ENCODE assay signal across 8 cellular contexts in genomic region chr17:7997186-7997585, GRCh38. TPM values are rescaled to one million over a fixed set of nuclear protein-coding genes. Genes with fewer than 3 reads are reported as not detected.
DNase-seq lines count a peak whose midpoint lies in the region; ATAC-seq and TF ChIP-seq lines count a peak whose summit lies in the region.

No MANE protein-coding gene starts in this region.

- H3K27me3 ChIP-seq in esophagus squamous epithelium: peaks cover 0 to 53% (median under 1%) of the 10 kb centered on the region in 4 donors
- peaks cover 4 to 7% (median 4%) of the 10 kb centered on the region in 3 donors for H3K27me3 ChIP-seq in skeletal muscle tissue (ENCODE audit: control insufficient read depth in 3 of 3, insufficient read depth in 3 of 3, low read length in 3 of 3)

- no peak overlapping the region for H3K4me3 ChIP-seq in esophagus squamous epithelium
- H3K4me3 ChIP-seq in skeletal muscle tissue (ENCODE audit: low read length in 3 of 3): peak overlapping the region; percentile 5 to 62 (median 61)

- WGBS in esophagus squamous epithelium, 2 donors: 19 to 31% methylated on average over 5 of the region's 5 CpGs

- H3K9ac ChIP-seq in skeletal muscle tissue (ENCODE audit: low read depth in 1 of 3, low read length in 3 of 3): peak overlapping the region in 2 of 3 donors; percentile 51 to 68

- DNase-seq in HT1080 (ENCODE audit: low read depth) (peak; percentile 49), SK-N-DZ (ENCODE audit: low spot score) (peak; percentile 62), esophagus squamous epithelium (lab: John Stamatoyannopoulos, UW) (no peak), retina (no peak)
- DNase-seq in central memory CD4-positive, alpha-beta T cell: no peak

- H3K27ac ChIP-seq in C4-2B (no peak overlapping the region), esophagus squamous epithelium (no peak overlapping the region), skeletal muscle tissue (ENCODE audit: low read depth, low read length) (peak overlapping the region; percentile 73)

- H3K4me1 ChIP-seq in esophagus squamous epithelium (peaks cover 0 to 10% (median 0%) of the 10 kb centered on the region in 3 donors), skeletal muscle tissue (ENCODE audit: control insufficient read depth in 3 of 3, insufficient read depth in 3 of 3, low read length in 3 of 3) (peaks cover 9% of the 10 kb centered on the region in 3 donors)

- H3K36me3 ChIP-seq in esophagus squamous epithelium (no peaks in the 10 kb centered on the region), skeletal muscle tissue (ENCODE audit: control insufficient read depth in 3 of 3, insufficient read depth in 3 of 3, low read length in 3 of 3) (no peaks in the 10 kb centered on the region)

- H3K9me3 ChIP-seq in esophagus squamous epithelium (no peaks in the 10 kb centered on the region), skeletal muscle tissue (ENCODE audit: control insufficient read depth in 3 of 3, low read length in 3 of 3) (no peaks in the 10 kb centered on the region)

- no peak for TF ChIP-seq POLR2A in esophagus squamous epithelium (IDR thresholded peaks at IDR 0.05)

- intact Hi-C loops in esophagus squamous epithelium (cut with DNase I): loop anchor here (10.0 kb wide), 1 partner anchor 48 kb away; no protein-coding TSS in a partner anchor

- peak; percentile 76 for TF ChIP-seq CTCF in C4-2B (conservative IDR thresholded peaks at IDR 0.05)
- TF ChIP-seq CTCF in esophagus squamous epithelium (IDR thresholded peaks at IDR 0.05): peak in 5 of 6 experiments; percentile 20 to 44 (median 29)

- no peak for ATAC-seq in GM18907 (IDR thresholded peaks at IDR 0.05; ENCODE audit: unreplicated experiment)

RNA-seq across cellular contexts. Expression of gene GUCY2D, which starts 5.2 kb away (rescaled TPM):
- total RNA-seq in HT1080 (2014; rRNA removed; shearing (Covaris generic)): not detected in 2 replicates
- polyA plus RNA-seq in HT1080 (2015; cell fraction: cytosol; rRNA removed): not detected in 2 replicates
- 0.02 TPM in 1 of 2 replicates, not detected in the other for polyA plus RNA-seq in HT1080 (2015; cell fraction: nucleus; rRNA removed)
- not detected in 2 replicates for polyA plus RNA-seq in SK-N-DZ (2014; cell fraction: cytosol; rRNA removed)
- polyA plus RNA-seq in SK-N-DZ (2014; cell fraction: nucleus; rRNA removed): not detected in 2 replicates
- total RNA-seq in esophagus squamous epithelium: not detected
- not detected for total RNA-seq in skeletal muscle tissue

RNA-seq across cellular contexts. Expression of gene ALOX15B, which starts 41.7 kb away (rescaled TPM):
- total RNA-seq in HT1080 (2014; rRNA removed; shearing (Covaris generic)): not detected in 2 replicates
- 0.03 and 0.06 TPM in 2 replicates for polyA plus RNA-seq in HT1080 (2015; cell fraction: cytosol; rRNA removed)
- polyA plus RNA-seq in HT1080 (2015; cell fraction: nucleus; rRNA removed): 0.08 and 0.16 TPM in 2 replicates
- not detected in 2 replicates for polyA plus RNA-seq in SK-N-DZ (2014; cell fraction: cytosol; rRNA removed)
- not detected in 2 replicates for polyA plus RNA-seq in SK-N-DZ (2014; cell fraction: nucleus; rRNA removed)
- total RNA-seq in esophagus squamous epithelium: 100 to 1,000 TPM in 1 of 4 donors, 10 to 100 TPM in 3; 24.0 to 104 (median 50.5) TPM
- total RNA-seq in skeletal muscle tissue: 0.52 TPM

Comparison
In these comparisons a context has a peak if more than half of its experiments do, and no peak if none do; other contexts are left out.
1. DNase-seq: peak in HT1080 (single experiment) and SK-N-DZ (single experiment); none in esophagus squamous epithelium (single experiment), central memory CD4-positive, alpha-beta T cell (single experiment) and retina (single experiment).
2. H3K4me3 ChIP-seq: peak in skeletal muscle tissue (3 of 3); none in esophagus squamous epithelium (0 of 4).
3. RNA of gene ALOX15B, which starts 41.7 kb away (total RNA-seq): 24.0 to 104 TPM in esophagus squamous epithelium; 0.52 TPM in skeletal muscle tissue (single experiment) and not detected in HT1080; every median in the first group is over 10 times any median in the second.